23 cellular contexts compared by ENCODE assay signal in genomic region chr3:189907803-189908202, GRCh38.
"Had no signal": no experiment of that assay in that cellular context is flagged by ENCODE, and none has a peak within 500 bp of the region (broad histone marks: within the 10 kb centered on the region; RNA-seq: fewer than 3 reads in every experiment).

No MANE protein-coding gene starts in this region.

- H3K27me3 ChIP-seq: adrenal gland, body of pancreas, Peyer's patch had no signal

- H3K27ac ChIP-seq: adrenal gland, body of pancreas, Peyer's patch had no signal

- ATAC-seq: activated CD8-positive, alpha-beta T cell treated with anti-CD3 and anti-CD28 coated beads, Interleukin-2, amount 10 ng/mL, durations not matched to agents 7 days and 5 days; body of pancreas; SK-N-SH treated with all-trans-retinoic acid at 6 μM for 48 hours had no signal

- H3K4me3 ChIP-seq: adrenal gland, body of pancreas, Peyer's patch had no signal

- H3K9me3 ChIP-seq: adrenal gland, body of pancreas, Peyer's patch had no signal

- H3K4me1 ChIP-seq: adrenal gland, body of pancreas, Peyer's patch had no signal

- DNase-seq: activated CD4-positive, alpha-beta T cell treated with anti-CD3 and anti-CD28 coated beads for 48 hours; activated CD4-positive, alpha-beta T cell treated with anti-CD3 and anti-CD28 coated beads, Interleukin-2, amount 50 U/mL, for 4 hours; activated CD4-positive, CD25-positive, alpha-beta regulatory T cell treated with anti-CD3 and anti-CD28 coated beads, Interleukin-2, amount 50 U/mL, for 72 hours; activated CD8-positive, alpha-beta memory T cell treated with anti-CD3 and anti-CD28 coated beads, Interleukin-2, amount 50 U/mL, for 48 hours; activated CD8-positive, alpha-beta T cell treated with anti-CD3 and anti-CD28 coated beads, Interleukin-2, amount 10 ng/mL, durations not matched to agents 7 days and 5 days; activated naive CD4-positive, alpha-beta T cell treated with anti-CD3 and anti-CD28 coated beads, Interleukin-2, amount 50 U/mL, for 16 hours; activated naive CD8-positive, alpha-beta T cell treated with anti-CD3 and anti-CD28 coated beads, Interleukin-2, amount 10 ng/mL, durations not matched to agents 7 days and 5 days; activated T-cell treated with anti-CD3 and anti-CD28 coated beads, Interleukin-2, amount 50 U/mL, for 1 hour; adrenal gland; anterior cingulate cortex; body of pancreas; KG1; NCI-H1092; NCI-H1417; NCI-H1930; NCI-H2171; NCI-H2227 treated with DMSO at 0.1 percent for 48 hours; NCI-H510A; NCI-H526 treated with DMSO at 0.1 percent for 48 hours; NCI-H82; Peyer's patch; SIG-M5 had no signal

- H3K36me3 ChIP-seq: adrenal gland, Peyer's patch had no signal
